ENCODE assay signal across 8 cellular contexts in genomic region chr1:26321315-26322041, GRCh38. TPM values are rescaled to one million over a fixed set of nuclear protein-coding genes. Genes with fewer than 3 reads are reported as not detected.
DNase-seq lines count a peak whose midpoint lies in the region; ATAC-seq, FAIRE-seq and TF ChIP-seq lines count a peak whose summit lies in the region.

No MANE protein-coding gene starts in this region.

- intact Hi-C loops in pancreas (cut with DNase I) = loop anchor here in 1 of 3 donors (5.0 kb wide), 1 partner anchor 39 kb away; the partner anchor contains the start of gene SH3BGRL3
- intact Hi-C loops in testis (cut with DNase I; ENCODE audit: low total_unique reads) = loop anchor here (10.0 kb wide), 1 partner anchor 47 kb away; no protein-coding TSS in a partner anchor

- H3K27ac ChIP-seq in pancreas (no peak overlapping the region), testis (no peak overlapping the region)

- WGBS in pancreas, 2 donors = 12 to 15% methylated on average over 16 of the region's 16 CpGs
- 24 to 46% methylated on average over 16 of the region's 16 CpGs for WGBS in testis, 2 donors

- H3K36me3 ChIP-seq in MG63 (no peaks in the 10 kb centered on the region), pancreas (no peaks in the 10 kb centered on the region), testis (ENCODE audit: low read depth, missing control alignments) (no peaks in the 10 kb centered on the region)

- peak; percentile 96 for FAIRE-seq in GM19239 (lab: Jason Lieb, UNC)
- FAIRE-seq in pancreas (lab: Jason Lieb, UNC) = no peak

- DNase-seq in AG20443 (ENCODE audit: low spot score) = peak; percentile 94
- peak; percentile 91 for DNase-seq in GM19239 (ENCODE audit: insufficient read length, low spot score)
- DNase-seq in MG63 = peak; percentile 78
- DNase-seq in SK-N-DZ (ENCODE audit: low spot score) = peak; percentile 76
- peak; percentile 93 for DNase-seq in activated gamma-delta T cell treated with anti-CD3 and anti-CD28 coated beads, Interleukin-2, amount 50 U/mL, for 16 hours (ENCODE audit: low read depth)
- DNase-seq in germinal center (ENCODE audit: low spot score) = peak; percentile 85
- peak; percentile 78 to 98 (median 92) for DNase-seq in pancreas
- DNase-seq in testis = peak; percentile 95

- H3K4me3 ChIP-seq in MG63 = no peak overlapping the region
- no peak overlapping the region for H3K4me3 ChIP-seq in pancreas
- no peak overlapping the region for H3K4me3 ChIP-seq in testis

- no peaks in the 10 kb centered on the region for H3K27me3 ChIP-seq in MG63
- no peaks in the 10 kb centered on the region for H3K27me3 ChIP-seq in pancreas
- H3K27me3 ChIP-seq in testis = no peaks in the 10 kb centered on the region

- peak; percentile 93 to 97 (median 96) for ATAC-seq in pancreas

- TF ChIP-seq CTCF in pancreas (IDR thresholded peaks at IDR 0.05) (peak; percentile 69 to 80 (median 74)), testis (IDR thresholded peaks at IDR 0.05) (peak; percentile 66 to 79 (median 77))

- no peak for TF ChIP-seq POLR2A in testis (IDR thresholded peaks at IDR 0.05)

- no peaks in the 10 kb centered on the region for H3K9me3 ChIP-seq in MG63
- H3K9me3 ChIP-seq in pancreas = no peaks in the 10 kb centered on the region
- H3K9me3 ChIP-seq in testis = no peaks in the 10 kb centered on the region

- no peaks in the 10 kb centered on the region for H3K4me1 ChIP-seq in pancreas
- H3K4me1 ChIP-seq in testis = no peaks in the 10 kb centered on the region

RNA-seq across cellular contexts. Expression of gene CD52, which starts 3.7 kb away (rescaled TPM):
- not detected in 2 replicates for total RNA-seq in MG63 (2014; rRNA removed; shearing (Covaris generic); ENCODE audit: low replicate concordance)
- polyA plus RNA-seq in SK-N-DZ (2014; cell fraction: cytosol; rRNA removed) = not detected in 2 replicates
- polyA plus RNA-seq in SK-N-DZ (2014; cell fraction: nucleus; rRNA removed) = not detected in 2 replicates
- total RNA-seq in pancreas = 10 to 100 TPM in 1 of 6 donors, 1 to 10 TPM in 4, under 1 TPM in 1; 0.98 to 13.0 (median 2.5) TPM
- polyA plus RNA-seq in pancreas = 1 to 10 TPM; 4.0 to 4.3 TPM
- total RNA-seq in testis = 1 to 10 TPM in 1 of 2 donors, not detected in 1; 3.0 TPM
- 23.8 TPM for polyA plus RNA-seq in testis (ENCODE audit: insufficient read depth, low read depth, low replicate concordance)

RNA-seq across cellular contexts. Expression of gene UBXN11, which starts 15.0 kb away (rescaled TPM):
- total RNA-seq in MG63 (2014; rRNA removed; shearing (Covaris generic); ENCODE audit: low replicate concordance) = 3.9 and 6.1 TPM in 2 replicates
- polyA plus RNA-seq in SK-N-DZ (2014; cell fraction: cytosol; rRNA removed) = 4.8 and 5.1 TPM in 2 replicates
- polyA plus RNA-seq in SK-N-DZ (2014; cell fraction: nucleus; rRNA removed) = 52.0 and 62.5 TPM in 2 replicates
- total RNA-seq in pancreas (10 to 100 TPM in 4 of 6 donors, 1 to 10 TPM in 2; 8.7 to 15.9 (median 11.5) TPM), testis (10 to 100 TPM; 39.7 to 51.7 TPM)
- polyA plus RNA-seq in pancreas (10 to 100 TPM; 44.0 to 61.6 TPM), testis (ENCODE audit: insufficient read depth, low read depth, low replicate concordance) (65.9 TPM)

RNA-seq across cellular contexts. Expression of gene CRYBG2, which starts 32.5 kb away (rescaled TPM):
- total RNA-seq in MG63 (2014; rRNA removed; shearing (Covaris generic); ENCODE audit: low replicate concordance) = not detected in 2 replicates
- not detected in 2 replicates for polyA plus RNA-seq in SK-N-DZ (2014; cell fraction: cytosol; rRNA removed)
- not detected in 2 replicates for polyA plus RNA-seq in SK-N-DZ (2014; cell fraction: nucleus; rRNA removed)
- total RNA-seq in pancreas (1 to 10 TPM in 1 of 6 donors, under 1 TPM in 5; 0.12 to 1.3 (median 0.38) TPM), testis (1 to 10 TPM; 4.9 to 5.6 TPM)
- polyA plus RNA-seq in pancreas (1 to 10 TPM in 1 of 2 donors, under 1 TPM in 1; 0.73 to 2.0 TPM), testis (ENCODE audit: insufficient read depth, low read depth, low replicate concordance) (12.9 TPM)

RNA-seq across cellular contexts. Expression of gene SH3BGRL3, which starts 41.6 kb away (rescaled TPM):
- 20.2 and 22.3 TPM in 2 replicates for total RNA-seq in MG63 (2014; rRNA removed; shearing (Covaris generic); ENCODE audit: low replicate concordance)
- polyA plus RNA-seq in SK-N-DZ (2014; cell fraction: cytosol; rRNA removed) = 9.1 and 15.6 TPM in 2 replicates
- 4.0 and 8.9 TPM in 2 replicates for polyA plus RNA-seq in SK-N-DZ (2014; cell fraction: nucleus; rRNA removed)
- total RNA-seq in pancreas = 10 to 100 TPM; 29.1 to 84.2 (median 48.8) TPM
- 100 to 1,000 TPM in 1 of 2 donors, 10 to 100 TPM in 1; 61.0 to 109 TPM for polyA plus RNA-seq in pancreas
- 10 to 100 TPM; 24.4 to 25.4 TPM for total RNA-seq in testis
- polyA plus RNA-seq in testis (ENCODE audit: insufficient read depth, low read depth, low replicate concordance) = 76.6 TPM

RNA-seq across cellular contexts. Expression of gene ZNF683, which starts 51.1 kb away (rescaled TPM):
- total RNA-seq in MG63 (2014; rRNA removed; shearing (Covaris generic); ENCODE audit: low replicate concordance) = not detected in 2 replicates
- not detected in 2 replicates for polyA plus RNA-seq in SK-N-DZ (2014; cell fraction: cytosol; rRNA removed)
- polyA plus RNA-seq in SK-N-DZ (2014; cell fraction: nucleus; rRNA removed) = not detected in 2 replicates
- under 1 TPM in 3 of 6 donors, not detected in 3; 0.12 to 0.47 (median 0.14) TPM for total RNA-seq in pancreas
- under 1 TPM in 1 of 2 donors, not detected in 1; 0.40 TPM for polyA plus RNA-seq in pancreas
- 10 to 100 TPM; 22.9 to 63.9 TPM for total RNA-seq in testis
- 87.5 TPM for polyA plus RNA-seq in testis (ENCODE audit: insufficient read depth, low read depth, low replicate concordance)
